In the genomic region with DNA sequence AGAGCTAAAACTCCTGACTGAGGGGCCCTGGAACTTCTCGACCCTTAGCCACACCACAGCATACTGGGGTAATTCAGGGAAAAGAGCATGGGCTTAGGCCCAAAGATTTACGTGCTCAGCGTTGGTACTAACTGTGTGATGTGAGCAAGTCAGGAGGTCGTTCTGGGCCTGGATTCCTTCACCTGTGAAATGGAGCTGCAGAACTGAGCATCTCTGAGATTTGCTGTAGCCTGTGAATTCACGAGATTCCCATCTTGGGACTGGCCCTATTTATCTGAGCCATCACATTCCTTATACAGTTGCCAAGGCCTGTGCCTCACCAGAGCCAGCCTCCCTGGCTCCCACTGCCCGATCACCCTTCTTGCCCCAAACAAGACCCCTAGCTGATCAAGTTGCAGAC, we compare ENCODE assay signal across 22 cellular contexts.
DNase-seq lines count a peak whose midpoint lies in the region; ATAC-seq, FAIRE-seq and TF ChIP-seq lines count a peak whose summit lies in the region.
"Had no signal": no experiment of that assay in that cellular context is flagged by ENCODE, and none has a peak within 500 bp of the region (broad histone marks: within the 10 kb centered on the region; RNA-seq: fewer than 3 reads in every experiment).

No MANE protein-coding gene starts in this region.

- H3K27me3 Mint-ChIP-seq in CD14-positive monocyte (ENCODE audit: low read depth in 3 of 3) (peaks cover 0 to 2% (median 1%) of the 10 kb centered on the region in 3 donors), astrocyte (ENCODE audit: low read depth, unreplicated experiment) (peaks cover 21% of the 10 kb centered on the region)
- no peaks in the 10 kb centered on the region for H3K27me3 Mint-ChIP-seq in activated CD4-positive, alpha-beta T cell treated with anti-CD3 and anti-CD28 coated beads for 36 hours
- H3K27me3 Mint-ChIP-seq in T-helper 2 cell treated with Interferon-gamma antibody and Interleukin-4, amounts not matched to agents 5 μg/mL and 100 μg/mL, for 36 hours (ENCODE audit: low read depth): peaks cover 7% of the 10 kb centered on the region
- H3K27me3 Mint-ChIP-seq: activated naive CD4-positive, alpha-beta T cell treated with anti-CD3 and anti-CD28 coated beads, Interleukin-2, amount 50 U/mL, for 24 hours had no signal

- CTCF ChIA-PET in activated CD4-positive, alpha-beta T cell treated with anti-CD3 and anti-CD28 coated beads for 36 hours (lab: Charles Lee): interaction anchor here (0.6 to 1.3 kb wide), 3 partner anchors 19 to 573 kb away, joined by 3 to 7 read pairs (median 3); no protein-coding TSS in a partner anchor

- intact Hi-C loops in CD14-positive monocyte (cut with micrococcal nuclease) (loop anchor here (2.0 to 5.0 kb wide), 5 partner anchors 35 to 710 kb away; a partner anchor contains a TSS), lower lobe of right lung (cut with DNase I) (no loop called here), sigmoid colon (cut with DNase I) (no loop called here)
- intact Hi-C loops in activated CD4-positive, alpha-beta T cell treated with anti-CD3 and anti-CD28 coated beads for 36 hours (cut with DNase I, micrococcal nuclease): no loop called here

- no peak for FAIRE-seq in astrocyte (lab: Jason Lieb, UNC)
- FAIRE-seq: A549, colon, G401.6 had no signal

- H3K4me1 ChIP-seq in astrocyte (ENCODE audit: insufficient read depth, low read length) (peaks cover 9% of the 10 kb centered on the region), lower lobe of right lung (peaks cover 23% of the 10 kb centered on the region), sigmoid colon (peaks cover 0 to 22% (median 5%) of the 10 kb centered on the region in 4 donors)
- H3K4me1 ChIP-seq: A549 had no signal

- no peaks in the 10 kb centered on the region for H3K36me3 ChIP-seq in astrocyte (ENCODE audit: insufficient read depth, low read length)
- no peaks in the 10 kb centered on the region for H3K36me3 ChIP-seq in lower lobe of right lung
- no peaks in the 10 kb centered on the region for H3K36me3 ChIP-seq in sigmoid colon
- H3K36me3 ChIP-seq: BLaER1 treated with 17β-estradiol and CSF1 and Interleukin-3, amounts not matched to agents 10 nM and 100 nM; heart right ventricle had no signal

- H3K27ac ChIP-seq in astrocyte (ENCODE audit: low read depth, low read length) (no peak overlapping the region), lower lobe of right lung (peak overlapping the region; percentile 80), sigmoid colon (peak overlapping the region; percentile 21 to 58 (median 45)), caudate nucleus (ENCODE audit: low read depth, low read length) (no peak overlapping the region)
- H3K27ac ChIP-seq: A549 had no signal

- 84 to 88% methylated on average over 6 of the region's 6 CpGs for WGBS in sigmoid colon, 2 donors

- DNase-seq in CD14-positive monocyte (ENCODE audit: low spot score): no peak
- DNase-seq in astrocyte (ENCODE audit: low read depth): no peak
- no peak for DNase-seq in lower lobe of right lung
- DNase-seq in sigmoid colon: no peak
- no peak for DNase-seq in activated CD4-positive, alpha-beta T cell treated with anti-CD3 and anti-CD28 coated beads for 36 hours
- DNase-seq in T-helper 2 cell treated with Interferon-gamma antibody and Interleukin-4, amounts not matched to agents 5 μg/mL and 100 μg/mL, for 36 hours (ENCODE audit: low spot score): no peak
- no peak for DNase-seq in caudate nucleus (lab: John Stamatoyannopoulos, UW)
- DNase-seq: activated CD4-positive, alpha-beta T cell treated with anti-CD3 and anti-CD28 coated beads for 1 hour; activated CD8-positive, alpha-beta memory T cell treated with anti-CD3 and anti-CD28 coated beads for 24 hours; heart right ventricle; HFFc6; immature natural killer cell; naive thymus-derived CD4-positive, alpha-beta T cell; NCI-H1417; NCI-H2107 had no signal

- H3K79me2 ChIP-seq in astrocyte (ENCODE audit: insufficient read depth, low read length): no peaks in the 10 kb centered on the region

- TF ChIP-seq EP300 in sigmoid colon (IDR thresholded peaks at IDR 0.05): no peak

- TF ChIP-seq CTCF in CD14-positive monocyte (IDR thresholded peaks at IDR 0.05): no peak
- TF ChIP-seq CTCF in astrocyte (IDR thresholded peaks at IDR 0.05; ENCODE audit: insufficient read depth, low read depth, low read length): no peak
- TF ChIP-seq CTCF in lower lobe of right lung (IDR thresholded peaks at IDR 0.05): no peak
- no peak for TF ChIP-seq CTCF in sigmoid colon (IDR thresholded peaks at IDR 0.05)

- TF ChIP-seq POLR2A in sigmoid colon (IDR thresholded peaks at IDR 0.05): no peak

- ATAC-seq in lower lobe of right lung (no peak), HG02798 (IDR thresholded peaks at IDR 0.05; ENCODE audit: poor library complexity, unreplicated experiment) (no peak)
- ATAC-seq in activated CD4-positive, alpha-beta T cell treated with anti-CD3 and anti-CD28 coated beads for 36 hours: no peak
- ATAC-seq: A549 had no signal

- peak overlapping the region; percentile 35 for H3K4me2 ChIP-seq in astrocyte (ENCODE audit: low read length)
- H3K4me2 ChIP-seq: A549 had no signal

- H3K27me3 ChIP-seq in astrocyte (ENCODE audit: insufficient read depth, low read length) (no peaks in the 10 kb centered on the region), lower lobe of right lung (ENCODE audit: low read depth) (no peaks in the 10 kb centered on the region), sigmoid colon (no peaks in the 10 kb centered on the region)
- H3K27me3 ChIP-seq: BLaER1 treated with 17β-estradiol and CSF1 and Interleukin-3, amounts not matched to agents 10 nM and 100 nM; heart right ventricle had no signal

- H4K20me1 ChIP-seq in astrocyte (ENCODE audit: insufficient read depth, low read length): no peaks in the 10 kb centered on the region
- H4K20me1 ChIP-seq: BLaER1 treated with 17β-estradiol and CSF1 and Interleukin-3, amounts not matched to agents 10 nM and 100 nM had no signal

- H3K27ac Mint-ChIP-seq in CD14-positive monocyte: peak overlapping the region; percentile 99 to 100 (median 100)
- no peak overlapping the region for H3K27ac Mint-ChIP-seq in astrocyte (ENCODE audit: unreplicated experiment)
- H3K27ac Mint-ChIP-seq in activated CD4-positive, alpha-beta T cell treated with anti-CD3 and anti-CD28 coated beads for 36 hours: no peak overlapping the region
- H3K27ac Mint-ChIP-seq in T-helper 2 cell treated with Interferon-gamma antibody and Interleukin-4, amounts not matched to agents 5 μg/mL and 100 μg/mL, for 36 hours: no peak overlapping the region
- H3K27ac Mint-ChIP-seq: activated naive CD4-positive, alpha-beta T cell treated with anti-CD3 and anti-CD28 coated beads, Interleukin-2, amount 50 U/mL, for 24 hours; HFFc6; naive thymus-derived CD4-positive, alpha-beta T cell had no signal

- H3K9me3 ChIP-seq in astrocyte (ENCODE audit: insufficient read depth, low read depth, low read length) (no peaks in the 10 kb centered on the region), lower lobe of right lung (no peaks in the 10 kb centered on the region), sigmoid colon (no peaks in the 10 kb centered on the region)
- H3K9me3 ChIP-seq: A549, heart right ventricle had no signal

- H3K9me3 Mint-ChIP-seq in CD14-positive monocyte: peaks cover 0 to 5% (median 0%) of the 10 kb centered on the region in 7 donors
- peaks cover 2% of the 10 kb centered on the region for H3K9me3 Mint-ChIP-seq in astrocyte (ENCODE audit: unreplicated experiment)
- H3K9me3 Mint-ChIP-seq in activated CD4-positive, alpha-beta T cell treated with anti-CD3 and anti-CD28 coated beads for 36 hours (ENCODE audit: low read depth): no peaks in the 10 kb centered on the region
- H3K9me3 Mint-ChIP-seq in T-helper 2 cell treated with Interferon-gamma antibody and Interleukin-4, amounts not matched to agents 5 μg/mL and 100 μg/mL, for 36 hours: no peaks in the 10 kb centered on the region
- H3K9me3 Mint-ChIP-seq: activated naive CD4-positive, alpha-beta T cell treated with anti-CD3 and anti-CD28 coated beads, Interleukin-2, amount 50 U/mL, for 24 hours; HFFc6; naive thymus-derived CD4-positive, alpha-beta T cell had no signal

- H3K4me3 Mint-ChIP-seq in CD14-positive monocyte (peak overlapping the region; percentile 76 to 91), astrocyte (ENCODE audit: unreplicated experiment) (no peak overlapping the region)
- H3K4me3 Mint-ChIP-seq in activated CD4-positive, alpha-beta T cell treated with anti-CD3 and anti-CD28 coated beads for 36 hours: no peak overlapping the region
- no peak overlapping the region for H3K4me3 Mint-ChIP-seq in T-helper 2 cell treated with Interferon-gamma antibody and Interleukin-4, amounts not matched to agents 5 μg/mL and 100 μg/mL, for 36 hours
- H3K4me3 Mint-ChIP-seq: activated naive CD4-positive, alpha-beta T cell treated with anti-CD3 and anti-CD28 coated beads, Interleukin-2, amount 50 U/mL, for 24 hours; HFFc6; naive thymus-derived CD4-positive, alpha-beta T cell had no signal

- no peak overlapping the region for H2AFZ ChIP-seq in astrocyte (ENCODE audit: low read depth, low read length)

- H3K9ac ChIP-seq in astrocyte (ENCODE audit: low read length): no peak overlapping the region
- H3K9ac ChIP-seq: BLaER1 treated with 17β-estradiol and CSF1 and Interleukin-3, amounts not matched to agents 10 nM and 100 nM had no signal

- peaks cover 84% of the 10 kb centered on the region for H3K4me1 Mint-ChIP-seq in CD14-positive monocyte
- H3K4me1 Mint-ChIP-seq in astrocyte (ENCODE audit: low read depth, unreplicated experiment): peaks cover 7% of the 10 kb centered on the region
- no peaks in the 10 kb centered on the region for H3K4me1 Mint-ChIP-seq in activated CD4-positive, alpha-beta T cell treated with anti-CD3 and anti-CD28 coated beads for 36 hours
- H3K4me1 Mint-ChIP-seq in T-helper 2 cell treated with Interferon-gamma antibody and Interleukin-4, amounts not matched to agents 5 μg/mL and 100 μg/mL, for 36 hours (ENCODE audit: low read depth): no peaks in the 10 kb centered on the region
- H3K4me1 Mint-ChIP-seq: activated naive CD4-positive, alpha-beta T cell treated with anti-CD3 and anti-CD28 coated beads, Interleukin-2, amount 50 U/mL, for 24 hours; naive thymus-derived CD4-positive, alpha-beta T cell had no signal

- H3K4me3 ChIP-seq in astrocyte (ENCODE audit: insufficient read depth, low read depth, low read length): no peak overlapping the region
- no peak overlapping the region for H3K4me3 ChIP-seq in lower lobe of right lung
- H3K4me3 ChIP-seq in sigmoid colon: no peak overlapping the region
- H3K4me3 ChIP-seq: A549; BLaER1 treated with 17β-estradiol and CSF1 and Interleukin-3, amounts not matched to agents 10 nM and 100 nM; heart right ventricle; lung had no signal

- H3K36me3 Mint-ChIP-seq in CD14-positive monocyte (peaks cover 2 to 3% of the 10 kb centered on the region in 2 donors), astrocyte (ENCODE audit: low read depth, unreplicated experiment) (peaks cover 2% of the 10 kb centered on the region)
- H3K36me3 Mint-ChIP-seq in activated CD4-positive, alpha-beta T cell treated with anti-CD3 and anti-CD28 coated beads for 36 hours (ENCODE audit: low read depth): no peaks in the 10 kb centered on the region
- no peaks in the 10 kb centered on the region for H3K36me3 Mint-ChIP-seq in T-helper 2 cell treated with Interferon-gamma antibody and Interleukin-4, amounts not matched to agents 5 μg/mL and 100 μg/mL, for 36 hours (ENCODE audit: low read depth)
- H3K36me3 Mint-ChIP-seq: activated naive CD4-positive, alpha-beta T cell treated with anti-CD3 and anti-CD28 coated beads, Interleukin-2, amount 50 U/mL, for 24 hours; immature natural killer cell; naive thymus-derived CD4-positive, alpha-beta T cell had no signal

- POLR2A ChIA-PET in activated CD4-positive, alpha-beta T cell treated with anti-CD3 and anti-CD28 coated beads for 36 hours (lab: Charles Lee): no interaction called here

Comparison
In these comparisons a context has a peak if more than half of its experiments do, and no peak if none do; other contexts are left out.
1. H3K27ac Mint-ChIP-seq: peak in CD14-positive monocyte (7 of 7); none in astrocyte (single experiment), activated CD4-positive, alpha-beta T cell treated with anti-CD3 and anti-CD28 coated beads for 36 hours (single experiment) and T-helper 2 cell treated with Interferon-gamma antibody and Interleukin-4, amounts not matched to agents 5 μg/mL and 100 μg/mL, for 36 hours (single experiment).
2. H3K4me3 Mint-ChIP-seq: peak in CD14-positive monocyte (2 of 2); none in astrocyte (single experiment), activated CD4-positive, alpha-beta T cell treated with anti-CD3 and anti-CD28 coated beads for 36 hours (single experiment) and T-helper 2 cell treated with Interferon-gamma antibody and Interleukin-4, amounts not matched to agents 5 μg/mL and 100 μg/mL, for 36 hours (single experiment).
3. H3K27ac ChIP-seq: peak in lower lobe of right lung (single experiment) and sigmoid colon (4 of 4); none in astrocyte (single experiment) and caudate nucleus (single experiment).
4. intact Hi-C loops: an anchor here in CD14-positive monocyte (2.0 to 5.0 kb wide); none called in lower lobe of right lung, sigmoid colon and activated CD4-positive, alpha-beta T cell treated with anti-CD3 and anti-CD28 coated beads for 36 hours.